8 cellular contexts compared by ENCODE assay signal in the genomic region with DNA sequence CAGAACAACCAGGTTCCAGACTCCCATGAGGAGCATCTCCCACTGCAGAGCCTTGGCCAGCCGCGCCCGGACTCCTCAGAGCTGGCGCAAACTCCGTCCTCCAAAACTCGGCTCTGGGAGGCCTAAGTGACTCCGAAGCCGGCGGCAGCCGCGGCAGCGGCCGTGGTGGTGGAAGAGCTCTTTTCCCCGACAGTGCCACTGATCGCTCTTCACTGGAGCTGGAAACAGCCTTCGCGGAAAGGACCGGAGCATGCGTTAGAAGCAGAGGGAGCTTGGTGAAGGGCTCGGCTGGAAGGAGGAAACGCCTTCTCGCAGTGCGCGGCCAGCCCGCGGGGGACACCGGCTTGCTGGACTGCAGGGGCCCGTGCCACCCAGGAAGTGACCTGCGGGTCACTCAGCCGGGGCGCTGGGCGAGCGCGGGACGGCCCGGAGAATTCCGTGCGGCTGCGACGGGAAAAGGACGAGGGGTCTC. TPM values are rescaled to one million over a fixed set of nuclear protein-coding genes. Genes with fewer than 3 reads are reported as not detected.
DNase-seq lines count a peak whose midpoint lies in the region; ATAC-seq, FAIRE-seq and TF ChIP-seq lines count a peak whose summit lies in the region.

No MANE protein-coding gene starts in this region.

- H3K9ac ChIP-seq in neural cell (ENCODE audit: low read length), result no peak overlapping the region

- no peak overlapping the region for H3K4me2 ChIP-seq in neural cell (ENCODE audit: low read length)

- TF ChIP-seq EP300 in neural cell (conservative IDR thresholded peaks at IDR 0.05; ENCODE audit: poor library complexity, severe bottlenecking), result no peak

- H4K20me1 ChIP-seq in neural cell (ENCODE audit: insufficient read depth), result no peaks in the 10 kb centered on the region

- POLR2A ChIA-PET in AG04449 (lab: Yijun Ruan, JAX), result no interaction called here

- H2AFZ ChIP-seq in neural cell (ENCODE audit: low read depth, low read length), result no peak overlapping the region

- no peak for TF ChIP-seq CTCF in AG04449 (IDR thresholded peaks at IDR 0.05; ENCODE audit: insufficient read depth, low read length, missing control alignments)
- no peak for TF ChIP-seq CTCF in neural cell (IDR thresholded peaks at IDR 0.05; ENCODE audit: poor library complexity, severe bottlenecking)

- CTCF ChIA-PET in AG04449 (lab: Yijun Ruan, JAX), result interaction anchor here (0.9 to 8.4 kb wide), 7 partner anchors 9 to 815 kb away, joined by 3 to 83 read pairs (median 4); no protein-coding TSS in a partner anchor

- peaks cover 100% of the 10 kb centered on the region for H3K27me3 ChIP-seq in H7 (ENCODE audit: control insufficient read depth, insufficient read depth, low read length)
- peaks cover 98% of the 10 kb centered on the region for H3K27me3 ChIP-seq in neural cell (ENCODE audit: insufficient read depth, low read depth, low read length)

- ATAC-seq in GM21825 (IDR thresholded peaks at IDR 0.05; ENCODE audit: unreplicated experiment), result no peak
- ATAC-seq in HG03139 (IDR thresholded peaks at IDR 0.05; ENCODE audit: unreplicated experiment), result no peak

- H3K9me3 ChIP-seq in neural cell (ENCODE audit: low read length), result no peaks in the 10 kb centered on the region

- H3F3A ChIP-seq in neural cell (ENCODE audit: insufficient read depth, low read length, poor library complexity, severe bottlenecking), result no peaks in the 10 kb centered on the region

- H3K9me2 ChIP-seq in neural cell (ENCODE audit: insufficient read depth, low read length), result no peaks in the 10 kb centered on the region

- H3K36me3 ChIP-seq in H7 (replicated peaks; ENCODE audit: control insufficient read depth, insufficient read depth, low read length) (no peaks in the 10 kb centered on the region), neural cell (ENCODE audit: insufficient read depth, low read length) (no peaks in the 10 kb centered on the region)

- peak overlapping the region; percentile 36 for H3K4me3 ChIP-seq in AG04449 (ENCODE audit: low read depth, low read length)
- H3K4me3 ChIP-seq in H7 (ENCODE audit: insufficient read depth, low read depth, low read length), result no peak overlapping the region
- no peak overlapping the region for H3K4me3 ChIP-seq in neural cell (ENCODE audit: low read length)

- TF ChIP-seq RAD21 in neural cell (conservative IDR thresholded peaks at IDR 0.05), result no peak

- DNase-seq in AG04449 (ENCODE audit: low read depth, low spot score), result no peak
- peak; percentile 65 for DNase-seq in H7
- DNase-seq in ecto neural progenitor cell (ENCODE audit: low spot score), result peak; percentile 63
- DNase-seq in cortex of kidney (lab: John Stamatoyannopoulos, UW), result no peak
- DNase-seq in RCC 7860 (ENCODE audit: low spot score), result no peak

- no peaks in the 10 kb centered on the region for H3K79me2 ChIP-seq in neural cell (replicated peaks; ENCODE audit: insufficient read depth, low read length)

- H3K27ac ChIP-seq in neural cell (ENCODE audit: low read length), result no peak overlapping the region

- no peak for FAIRE-seq in RCC 7860 (lab: Jason Lieb, UNC)

TF ChIP-seq in neural cell, 6 proteins besides CTCF, POLR2A, EP300 and RAD21:
- TF ChIP-seq EZH2 (IDR thresholded peaks at IDR 0.05; ENCODE audit: borderline replicate concordance, insufficient read depth, low read length, poor library complexity, severe bottlenecking) (peak; percentile 69), REST (IDR thresholded peaks at IDR 0.05; ENCODE audit: borderline replicate concordance) (no peak), TAF1 (IDR thresholded peaks at IDR 0.05; ENCODE audit: low read depth) (no peak), MXI1 (conservative IDR thresholded peaks at IDR 0.05; ENCODE audit: poor library complexity, severe bottlenecking) (no peak), SMC3 (conservative IDR thresholded peaks at IDR 0.05; ENCODE audit: poor library complexity) (no peak), POLR2AphosphoS5 (IDR thresholded peaks at IDR 0.05) (no peak)

RNA-seq across cellular contexts. Expression of gene HOXA13, which starts 5.0 kb away (rescaled TPM):
- not detected in 2 replicates for total RNA-seq in H7 (2014; rRNA removed; shearing (Covaris generic))
- not detected in 2 replicates for polyA plus RNA-seq in neural cell
- polyA minus RNA-seq in neural cell, result not detected in 2 replicates

RNA-seq across cellular contexts. Expression of gene HOXA11, which starts 19.9 kb away (rescaled TPM):
- not detected in 2 replicates for total RNA-seq in H7 (2014; rRNA removed; shearing (Covaris generic))
- not detected in 2 replicates for polyA plus RNA-seq in neural cell
- not detected in 2 replicates for polyA minus RNA-seq in neural cell

RNA-seq across cellular contexts. Expression of gene HOXA10, which starts 30.8 kb away (rescaled TPM):
- total RNA-seq in H7 (2014; rRNA removed; shearing (Covaris generic)), result not detected in 2 replicates
- polyA plus RNA-seq in neural cell, result not detected in 2 replicates
- polyA minus RNA-seq in neural cell, result not detected in 2 replicates

RNA-seq across cellular contexts. Expression of gene EVX1, which starts 37.7 kb away (rescaled TPM):
- not detected in 2 replicates for total RNA-seq in H7 (2014; rRNA removed; shearing (Covaris generic))
- polyA plus RNA-seq in neural cell, result not detected in 2 replicates
- not detected in 2 replicates for polyA minus RNA-seq in neural cell

RNA-seq across cellular contexts. Expression of gene HOXA9, which starts 39.5 kb away (rescaled TPM):
- total RNA-seq in H7 (2014; rRNA removed; shearing (Covaris generic)), result not detected in 2 replicates
- polyA plus RNA-seq in neural cell, result not detected in 2 replicates
- not detected in 2 replicates for polyA minus RNA-seq in neural cell

Comparison
In these comparisons a context has a peak if more than half of its experiments do, and no peak if none do; other contexts are left out.
1. DNase-seq: peak in H7 (single experiment) and ecto neural progenitor cell (single experiment); none in AG04449 (single experiment), cortex of kidney (single experiment) and RCC 7860 (single experiment).